ENCODE assay signal across 8 cellular contexts in genomic region chr15:74793135-74794028, GRCh38. TPM values are rescaled to one million over a fixed set of nuclear protein-coding genes. Genes with fewer than 3 reads are reported as not detected.
DNase-seq lines count a peak whose midpoint lies in the region; ATAC-seq and TF ChIP-seq lines count a peak whose summit lies in the region.

No MANE protein-coding gene starts in this region.

- H3K36me3 ChIP-seq in cardiac muscle cell (no peaks in the 10 kb centered on the region), esophagus muscularis mucosa (peaks cover 0 to 8% (median 2%) of the 10 kb centered on the region in 4 donors)

- TF ChIP-seq POLR2A in esophagus muscularis mucosa (IDR thresholded peaks at IDR 0.05; ENCODE audit: low read depth), result no peak

- no peak overlapping the region for H3K27ac ChIP-seq in cardiac muscle cell
- no peak overlapping the region for H3K27ac ChIP-seq in esophagus muscularis mucosa (replicated peaks in 1 of 4)

- no peaks in the 10 kb centered on the region for H3K36me3 Mint-ChIP-seq in type B pancreatic cell

- H3K27ac Mint-ChIP-seq in type B pancreatic cell, result no peak overlapping the region

- no peaks in the 10 kb centered on the region for H3K27me3 Mint-ChIP-seq in type B pancreatic cell

- H3K4me3 Mint-ChIP-seq in type B pancreatic cell, result no peak overlapping the region

- no peaks in the 10 kb centered on the region for H3K27me3 ChIP-seq in cardiac muscle cell
- no peaks in the 10 kb centered on the region for H3K27me3 ChIP-seq in esophagus muscularis mucosa

- H3K9me3 Mint-ChIP-seq in type B pancreatic cell, result no peaks in the 10 kb centered on the region

- 58% methylated on average over 11 of the region's 12 CpGs for WGBS in esophagus muscularis mucosa

- H3K4me3 ChIP-seq in cardiac muscle cell, result no peak overlapping the region
- H3K4me3 ChIP-seq in esophagus muscularis mucosa, result no peak overlapping the region

- no peak for TF ChIP-seq EP300 in esophagus muscularis mucosa (IDR thresholded peaks at IDR 0.05)

- ATAC-seq in Right ventricle myocardium superior (ENCODE audit: poor library complexity) (no peak), HG03045 (IDR thresholded peaks at IDR 0.05; ENCODE audit: unreplicated experiment) (no peak)

- peaks cover 18% of the 10 kb centered on the region for H3K4me1 ChIP-seq in cardiac muscle cell (ENCODE audit: low read depth)
- peaks cover 44 to 61% (median 56%) of the 10 kb centered on the region in 4 donors for H3K4me1 ChIP-seq in esophagus muscularis mucosa

- intact Hi-C loops in Right ventricle myocardium superior (cut with DNase I), result no loop called here
- intact Hi-C loops in esophagus muscularis mucosa (cut with DNase I), result loop anchor here (2.0 kb wide), 1 partner anchor 21 kb away; no protein-coding TSS in a partner anchor

- TF ChIP-seq CTCF in cardiac muscle cell (IDR thresholded peaks at IDR 0.05; ENCODE audit: low read depth, low read length) (peak; percentile 37), type B pancreatic cell (conservative IDR thresholded peaks at IDR 0.05) (peak; percentile 18), esophagus muscularis mucosa (IDR thresholded peaks at IDR 0.05) (peak in 1 of 3 experiments; percentile 3)

- peaks cover 38% of the 10 kb centered on the region for H3K4me1 Mint-ChIP-seq in type B pancreatic cell (ENCODE audit: unreplicated experiment)

- DNase-seq in cardiac muscle cell (ENCODE audit: low read depth in 1 of 2, low spot score in 1 of 2), result peak in 1 of 2 donors; percentile 30
- DNase-seq in Right ventricle myocardium superior, result no peak
- DNase-seq in activated T-helper 1 cell treated with Interleukin-2 at 50 U/mL for 16 hours (ENCODE audit: low read depth), result peak; percentile 67
- DNase-seq in hepatic stellate cell (ENCODE audit: low spot score), result peak; percentile 69
- DNase-seq in type B pancreatic cell (ENCODE audit: extremely low spot score, unreplicated experiment), result no peak
- no peak for DNase-seq in esophagus muscularis mucosa (ENCODE audit: extremely low spot score)
- no peak for DNase-seq in GM19240 (ENCODE audit: insufficient read length, low spot score)

- H3K9me3 ChIP-seq in cardiac muscle cell (ENCODE audit: low read depth) (no peaks in the 10 kb centered on the region), esophagus muscularis mucosa (no peaks in the 10 kb centered on the region)

RNA-seq across cellular contexts. Expression of gene CSK, which starts 11.5 kb away (rescaled TPM):
- total RNA-seq in cardiac muscle cell (42.4 and 43.1 TPM in 2 replicates), Right ventricle myocardium superior (45.5 TPM), type B pancreatic cell (ENCODE audit: low replicate concordance) (77.4 and 102 TPM in 2 replicates), esophagus muscularis mucosa (10 to 100 TPM; 14.0 to 28.7 (median 21.9) TPM)
- polyA plus RNA-seq in cardiac muscle cell, result 26.2 and 30.3 TPM in 2 replicates

RNA-seq across cellular contexts. Expression of gene LMAN1L, which starts 19.3 kb away (rescaled TPM):
- total RNA-seq in cardiac muscle cell, result not detected in 2 replicates
- polyA plus RNA-seq in cardiac muscle cell, result not detected in 2 replicates
- 20.6 TPM for total RNA-seq in Right ventricle myocardium superior
- not detected in 2 replicates for total RNA-seq in type B pancreatic cell (ENCODE audit: low replicate concordance)
- total RNA-seq in esophagus muscularis mucosa, result under 1 TPM in 1 of 4 donors, not detected in 3; 0.66 TPM

RNA-seq across cellular contexts. Expression of gene CPLX3, which starts 33.0 kb away (rescaled TPM):
- total RNA-seq in cardiac muscle cell (not detected in 2 replicates), Right ventricle myocardium superior (3.6 TPM), type B pancreatic cell (ENCODE audit: low replicate concordance) (not detected in 2 replicates), esophagus muscularis mucosa (under 1 TPM in 1 of 4 donors, not detected in 3; 0.33 TPM)
- polyA plus RNA-seq in cardiac muscle cell, result not detected in 2 replicates

RNA-seq across cellular contexts. Expression of gene CYP1A2, which starts 44.7 kb away (rescaled TPM):
- total RNA-seq in cardiac muscle cell (not detected in 2 replicates), Right ventricle myocardium superior (not detected), type B pancreatic cell (ENCODE audit: low replicate concordance) (1.6 TPM in 1 of 2 replicates, not detected in the other), esophagus muscularis mucosa (not detected)
- polyA plus RNA-seq in cardiac muscle cell, result not detected in 2 replicates

RNA-seq across cellular contexts. Expression of gene ULK3, which starts 49.6 kb away (rescaled TPM):
- total RNA-seq in cardiac muscle cell (39.5 and 52.4 TPM in 2 replicates), Right ventricle myocardium superior (35.8 TPM), type B pancreatic cell (ENCODE audit: low replicate concordance) (44.9 and 46.4 TPM in 2 replicates), esophagus muscularis mucosa (10 to 100 TPM; 24.5 to 49.2 (median 35.4) TPM)
- polyA plus RNA-seq in cardiac muscle cell, result 40.0 and 54.6 TPM in 2 replicates

Comparison
In these comparisons a context has a peak if more than half of its experiments do, and no peak if none do; other contexts are left out.
1. RNA of gene LMAN1L, which starts 19.3 kb away (total RNA-seq): 20.6 TPM in Right ventricle myocardium superior (single experiment); 0.66 TPM in esophagus muscularis mucosa, not detected in type B pancreatic cell and not detected in cardiac muscle cell; every median in the first group is over 10 times any median in the second.
2. DNase-seq: peak in activated T-helper 1 cell treated with Interleukin-2 at 50 U/mL for 16 hours (single experiment) and hepatic stellate cell (single experiment); none in Right ventricle myocardium superior (single experiment), type B pancreatic cell (single experiment), esophagus muscularis mucosa (single experiment) and GM19240 (single experiment).